24 cellular contexts compared by ENCODE assay signal in the genomic region with DNA sequence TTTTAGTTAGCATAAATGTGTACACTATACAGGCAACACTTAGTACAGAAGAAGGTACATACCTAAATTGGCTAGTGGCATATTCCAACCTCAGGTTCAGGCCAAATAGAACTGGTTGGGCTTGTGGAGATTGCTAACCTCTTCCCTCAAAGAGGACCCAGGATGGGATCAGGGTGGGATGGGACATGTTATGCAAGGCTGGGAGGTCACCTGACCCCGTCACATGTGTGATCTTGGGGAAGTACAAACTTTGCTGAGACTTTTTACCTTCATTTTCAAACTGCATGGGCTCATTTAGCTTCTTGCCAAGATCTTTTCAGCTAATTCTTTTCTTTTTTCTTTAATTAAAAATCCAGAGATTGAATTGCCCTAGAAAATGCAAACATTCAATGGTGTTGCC. TPM values are rescaled to one million over a fixed set of nuclear protein-coding genes. Genes with fewer than 3 reads are reported as not detected.
"Had no signal": no experiment of that assay in that cellular context is flagged by ENCODE, and none has a peak within 500 bp of the region (broad histone marks: within the 10 kb centered on the region; RNA-seq: fewer than 3 reads in every experiment).

No MANE protein-coding gene starts in this region.

- H3K4me3 ChIP-seq: MG63, SJCRH30 had no signal

- FAIRE-seq: HTR-8/SVneo had no signal

- DNase-seq: Karpas-422, KG1, MG63, NCI-H1092, NCI-H1105 treated with DMSO at 0.1 percent for 48 hours, NCI-H1417 treated with DMSO at 0.1 percent for 48 hours, NCI-H146, NCI-H1694 treated with DMSO at 0.1 percent for 48 hours, NCI-H1930, NCI-H2081, NCI-H2107, NCI-H2227 treated with DMSO at 0.1 percent for 48 hours, NCI-H524, NCI-H526 treated with DMSO at 0.1 percent for 48 hours, NCI-H748 treated with DMSO at 0.1 percent for 48 hours, PC-3, SHP77 treated with DMSO at 0.1 percent for 48 hours, SJCRH30 had no signal

- H3K9me3 ChIP-seq: MG63, SJCRH30 had no signal

- H3K27ac ChIP-seq: HL-60, SJCRH30 had no signal

- H3K36me3 ChIP-seq: MG63, SJCRH30 had no signal

- ATAC-seq: Panc1, PC-3, Right ventricle myocardium inferior, SK-N-SH treated with all-trans-retinoic acid at 6 μM for 48 hours had no signal

- H3K27me3 ChIP-seq: MG63, SJCRH30 had no signal

RNA-seq across cellular contexts. Expression of a gene that starts 36.9 kb away (rescaled TPM):
- total RNA-seq: OCI-LY7 had no signal
